ENCODE assay signal across 8 cellular contexts in the genomic region with DNA sequence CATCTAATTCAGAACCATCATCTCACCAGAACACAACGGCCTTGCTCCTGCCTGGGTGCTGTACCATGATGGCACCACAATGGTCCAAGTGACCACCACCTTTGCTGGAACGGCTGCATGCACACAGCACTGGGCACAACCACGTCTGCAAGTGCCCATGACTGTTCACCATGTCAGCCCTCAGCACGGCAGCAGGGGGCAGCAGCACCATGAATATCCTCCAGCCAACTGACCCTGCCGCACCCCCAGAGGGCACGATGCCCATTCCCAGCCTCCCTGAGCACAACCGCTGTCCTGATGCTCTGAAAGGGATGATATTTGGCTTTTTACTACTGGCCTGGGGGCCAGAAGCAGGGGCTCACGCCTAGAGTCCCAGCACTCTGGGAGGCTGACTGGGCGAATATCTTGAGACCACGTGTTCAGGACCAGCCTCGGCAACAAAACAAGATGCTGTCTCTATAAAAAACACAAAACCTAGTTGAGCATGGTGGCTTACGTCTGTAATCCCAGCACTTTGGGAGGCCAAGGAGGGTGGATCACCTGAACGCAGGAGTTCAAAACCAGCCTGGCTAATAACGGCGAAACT. TPM values are rescaled to one million over a fixed set of nuclear protein-coding genes. Genes with fewer than 3 reads are reported as not detected.
A peak's percentile ranks its signal among the peaks of the same experiment; 100 is the strongest.
DNase-seq lines count a peak whose midpoint lies in the region; ATAC-seq, FAIRE-seq and TF ChIP-seq lines count a peak whose summit lies in the region.

No MANE protein-coding gene starts in this region.

- no peak overlapping the region for H4K91ac ChIP-seq in H9 (ENCODE audit: insufficient read length, low read depth, low read length)

- no peak overlapping the region for H4K5ac ChIP-seq in H9 (ENCODE audit: insufficient read length, low read depth, low read length)

- H3K4me2 ChIP-seq in H9 (ENCODE audit: insufficient read depth, insufficient read length, low read length), result no peak overlapping the region
- H3K4me2 ChIP-seq in SU-DHL-6 (ENCODE audit: low read depth, low read length, poor library complexity, severe bottlenecking), result no peak overlapping the region
- no peak overlapping the region for H3K4me2 ChIP-seq in mammary epithelial cell (ENCODE audit: insufficient read depth, low read depth, low read length)
- no peak overlapping the region for H3K4me2 ChIP-seq in keratinocyte (ENCODE audit: control insufficient read depth, extremely low read depth, insufficient read depth, low read depth, low read length)

- H3K23ac ChIP-seq in H9 (ENCODE audit: insufficient read length, low read depth, low read length), result no peak overlapping the region

- no peaks in the 10 kb centered on the region for H3K27me3 ChIP-seq in H9 (ENCODE audit: insufficient read depth, low read length)
- H3K27me3 ChIP-seq in SU-DHL-6 (ENCODE audit: low read length), result no peaks in the 10 kb centered on the region
- H3K27me3 ChIP-seq in mammary epithelial cell (ENCODE audit: insufficient read depth, low read length), result no peaks in the 10 kb centered on the region
- no peaks in the 10 kb centered on the region for H3K27me3 ChIP-seq in keratinocyte (ENCODE audit: control insufficient read depth, extremely low read depth, insufficient read depth, low read length)

- no CpG with 5 or more reads among the region's 15 CpGs for WGBS in H9 (ENCODE audit: extremely low coverage, insufficient read length, low lambda C conversion rate)
- 54% methylated on average over 14 of the region's 15 CpGs for WGBS in mammary epithelial cell (ENCODE audit: low coverage, missing lambda C conversion rate)

- H3K79me2 ChIP-seq in H9 (ENCODE audit: insufficient read depth, low read length) (no peaks in the 10 kb centered on the region), SU-DHL-6 (ENCODE audit: insufficient read depth, low read length) (no peaks in the 10 kb centered on the region), mammary epithelial cell (ENCODE audit: insufficient read depth, low read length) (peaks cover 5% of the 10 kb centered on the region), keratinocyte (ENCODE audit: control insufficient read depth, insufficient read depth, low read length) (peaks cover 2% of the 10 kb centered on the region)

- peak; percentile 85 for TF ChIP-seq CTCF in C4-2B (conservative IDR thresholded peaks at IDR 0.05)
- TF ChIP-seq CTCF in H9 (conservative IDR thresholded peaks at IDR 0.05), result peak; percentile 80
- TF ChIP-seq CTCF in SU-DHL-6 (IDR thresholded peaks at IDR 0.05; ENCODE audit: insufficient read depth, low read length, poor library complexity, severe bottlenecking), result peak; percentile 89
- TF ChIP-seq CTCF in mammary epithelial cell (conservative IDR thresholded peaks at IDR 0.05 in 1 of 2, IDR thresholded peaks at IDR 0.05 in 1 of 2; ENCODE audit: extremely low read depth in 1 of 2, insufficient read depth in 1 of 2, low read depth in 1 of 2, low read length in 2 of 2), result peak; percentile 74 to 78
- peak; percentile 70 to 98 (median 76) for TF ChIP-seq CTCF in keratinocyte (optimal IDR thresholded peaks at IDR 0.05 in 1 of 3, IDR thresholded peaks at IDR 0.05 in 1 of 3, conservative IDR thresholded peaks at IDR 0.05 in 1 of 3; ENCODE audit: extremely low read depth in 1 of 3, insufficient read depth in 2 of 3, low read length in 3 of 3)

- in situ Hi-C loops in mammary epithelial cell (cut with MboI; ENCODE audit: low sequenced_read_pairs in 2 of 2), result no loop called here

- H3K9ac ChIP-seq in H9 (ENCODE audit: extremely low read depth, insufficient read length, low read length), result no peak overlapping the region
- no peak overlapping the region for H3K9ac ChIP-seq in SU-DHL-6 (ENCODE audit: low read length)
- no peak overlapping the region for H3K9ac ChIP-seq in mammary epithelial cell (ENCODE audit: insufficient read depth, low read length)
- H3K9ac ChIP-seq in keratinocyte (ENCODE audit: control insufficient read depth, extremely low read depth, insufficient read depth, low read length), result no peak overlapping the region

- no peak overlapping the region for H3K4me3 Mint-ChIP-seq in H9

- H3K14ac ChIP-seq in H9 (ENCODE audit: insufficient read depth, low read length), result no peak overlapping the region

- no TSS peak for BruUV-seq in mammary epithelial cell (replicated peaks; lab: Mats Ljungman, UMichigan)

- H4K20me1 ChIP-seq in H9 (ENCODE audit: control insufficient read depth, insufficient read depth, insufficient read length) (no peaks in the 10 kb centered on the region), SU-DHL-6 (ENCODE audit: low read depth, low read length) (no peaks in the 10 kb centered on the region), mammary epithelial cell (ENCODE audit: insufficient read depth, low read length) (no peaks in the 10 kb centered on the region), keratinocyte (ENCODE audit: control insufficient read depth, extremely low read depth, insufficient read depth, low read length) (peaks cover 3% of the 10 kb centered on the region)

- H3K9me2 ChIP-seq in SU-DHL-6 (replicated peaks; ENCODE audit: insufficient read depth, low read length), result no peaks in the 10 kb centered on the region

- H2BK12ac ChIP-seq in H9 (ENCODE audit: insufficient read length, low read depth, low read length), result no peak overlapping the region

- CTCF ChIA-PET in mammary epithelial cell (lab: Charles Lee; ENCODE audit: low non-redundant PET), result no interaction called here

- no peak overlapping the region for H2BK120ac ChIP-seq in H9 (ENCODE audit: low read depth, low read length, poor library complexity, severe bottlenecking)

- FAIRE-seq in keratinocyte (lab: Jason Lieb, UNC), result peak; percentile 48

- H3K4me3 ChIP-seq in SU-DHL-6 (ENCODE audit: insufficient read depth, low read length, poor library complexity, severe bottlenecking) (no peak overlapping the region), mammary epithelial cell (replicated peaks in 1 of 3; ENCODE audit: insufficient read depth in 1 of 3, low read depth in 2 of 3, low read length in 3 of 3) (no peak overlapping the region), keratinocyte (ENCODE audit: control insufficient read depth in 2 of 3, extremely low read depth in 1 of 3, insufficient read depth in 2 of 3, low read depth in 1 of 3, low read length in 3 of 3) (no peak overlapping the region)

- H3K4me1 ChIP-seq in H9 (ENCODE audit: insufficient read depth, low read length) (no peaks in the 10 kb centered on the region), mammary epithelial cell (ENCODE audit: insufficient read depth, low read length) (peaks cover 16% of the 10 kb centered on the region), keratinocyte (ENCODE audit: control insufficient read depth, extremely low read depth, insufficient read depth, low read length) (peaks cover 7% of the 10 kb centered on the region)

- ATAC-seq in GM21515 (IDR thresholded peaks at IDR 0.05; ENCODE audit: unreplicated experiment), result no peak
- ATAC-seq in HG03196 (IDR thresholded peaks at IDR 0.05; ENCODE audit: unreplicated experiment), result no peak

- H3K27me3 Mint-ChIP-seq in H9 (ENCODE audit: low read depth), result no peaks in the 10 kb centered on the region

- no peak overlapping the region for H2BK5ac ChIP-seq in H9 (ENCODE audit: insufficient read length, low read length)

- H3K9me3 Mint-ChIP-seq in H9, result no peaks in the 10 kb centered on the region

- H2BK20ac ChIP-seq in H9 (ENCODE audit: low read depth, low read length, poor library complexity, severe bottlenecking), result no peak overlapping the region

- no peak overlapping the region for H2AK5ac ChIP-seq in H9 (ENCODE audit: insufficient read length, low read length)

- intact Hi-C loops in mammary epithelial cell (cut with micrococcal nuclease), result loop anchor here (1.0 to 5.0 kb wide), 5 partner anchors 61 to 390 kb away; no protein-coding TSS in a partner anchor

- no peak overlapping the region for H3T11ph ChIP-seq in H9 (ENCODE audit: low read length)

- DNase-seq in H9 (peak; percentile 76), mammary epithelial cell (peak; percentile 35), keratinocyte (ENCODE audit: low read depth, low spot score) (no peak)
- peak in 2 of 3 experiments; percentile 6 to 40 for DNase-seq in stimulated activated CD4-positive, alpha-beta T cell treated with anti-CD3 and anti-CD28 coated beads, TNF-alpha, amount 100 ng/mL, for 24 hours (ENCODE audit: low read depth in 3 of 3)

- no peak overlapping the region for H2BK15ac ChIP-seq in H9 (ENCODE audit: low read depth, low read length)

- no peaks in the 10 kb centered on the region for H3F3A ChIP-seq in SU-DHL-6 (ENCODE audit: insufficient read depth)

- no peak overlapping the region for H3K4ac ChIP-seq in H9 (ENCODE audit: low read depth, low read length)

- H2AFZ ChIP-seq in H9 (ENCODE audit: low read length), result no peak overlapping the region
- no peak overlapping the region for H2AFZ ChIP-seq in SU-DHL-6 (ENCODE audit: low read depth, low read length, severe bottlenecking)
- no peak overlapping the region for H2AFZ ChIP-seq in mammary epithelial cell (ENCODE audit: low read depth, low read length)
- H2AFZ ChIP-seq in keratinocyte (ENCODE audit: control insufficient read depth, low read length), result no peak overlapping the region

- no peak overlapping the region for H3K18ac ChIP-seq in H9 (ENCODE audit: insufficient read length, low read depth, low read length)

- H3K79me1 ChIP-seq in H9 (ENCODE audit: insufficient read depth, low read depth, low read length, poor library complexity, severe bottlenecking), result no peaks in the 10 kb centered on the region

- no peak overlapping the region for H3K27ac ChIP-seq in C4-2B
- no peak overlapping the region for H3K27ac ChIP-seq in H9 (ENCODE audit: insufficient read length, low read depth, low read length)
- H3K27ac ChIP-seq in SU-DHL-6 (ENCODE audit: low read depth, low read length), result no peak overlapping the region
- H3K27ac ChIP-seq in mammary epithelial cell (ENCODE audit: insufficient read depth, low read depth, low read length), result no peak overlapping the region
- no peak overlapping the region for H3K27ac ChIP-seq in keratinocyte (ENCODE audit: control insufficient read depth, insufficient read depth, low read length)

- no peaks in the 10 kb centered on the region for H3K9me1 ChIP-seq in keratinocyte (ENCODE audit: control insufficient read depth, extremely low read depth, insufficient read depth, low read length)

- no peak overlapping the region for H3K56ac ChIP-seq in H9 (ENCODE audit: insufficient read length, low read depth, low read length)

- dilution Hi-C loops in mammary epithelial cell (cut with HindIII; ENCODE audit: low sequenced_read_pairs), result loop anchor here (5.0 to 25.0 kb wide), 4 partner anchors 50 to 210 kb away; a partner anchor contains a TSS
- dilution Hi-C loops in keratinocyte (cut with MboI; ENCODE audit: extremely low pct_ligation_motif_present, low sequenced_read_pairs), result no loop called here

- no peak overlapping the region for H4K8ac ChIP-seq in H9 (replicated peaks; ENCODE audit: insufficient read length, low read depth, low read length)

- H3K23me2 ChIP-seq in H9 (ENCODE audit: insufficient read length, low read depth, low read length, poor library complexity, severe bottlenecking), result no peaks in the 10 kb centered on the region

- no peaks in the 10 kb centered on the region for H3K9me3 ChIP-seq in H9 (ENCODE audit: control insufficient read depth, low read depth, low read length)
- H3K9me3 ChIP-seq in SU-DHL-6 (ENCODE audit: insufficient read depth, low read length), result no peaks in the 10 kb centered on the region
- H3K9me3 ChIP-seq in mammary epithelial cell (replicated peaks; ENCODE audit: insufficient read depth, low read length), result no peaks in the 10 kb centered on the region
- no peaks in the 10 kb centered on the region for H3K9me3 ChIP-seq in keratinocyte (ENCODE audit: control insufficient read depth, low read depth, low read length)

- H3K4me1 Mint-ChIP-seq in H9, result 0 out of 4 replicates have a peak, but pooled peaks cover 0 to 3% of the 10 kb centered on the region in 2 experiments

- peaks cover 17 to 57% (median 39%) of the 10 kb centered on the region in 3 experiments; a peak in 6 of 7 replicates for H3K36me3 Mint-ChIP-seq in H9 (ENCODE audit: insufficient read depth in 1 of 3, low read depth in 3 of 3)

- peak overlapping the region in 1 of 3 experiments; percentile 74; a peak in 1 of 7 replicates for H3K27ac Mint-ChIP-seq in H9

- no peaks in the 10 kb centered on the region for H3K36me3 ChIP-seq in SU-DHL-6 (ENCODE audit: low read length)
- H3K36me3 ChIP-seq in mammary epithelial cell (ENCODE audit: insufficient read depth, low read length), result peaks cover 3% of the 10 kb centered on the region
- H3K36me3 ChIP-seq in keratinocyte (ENCODE audit: control insufficient read depth in 2 of 2, extremely low read depth in 1 of 2, insufficient read depth in 2 of 2, low read length in 2 of 2), result peaks cover 6 to 13% of the 10 kb centered on the region in 2 experiments

RNA-seq across cellular contexts. Expression of a gene that starts 25.7 kb away (rescaled TPM):
- 6.2 and 6.8 TPM in 2 replicates for total RNA-seq in H9 (2021)
- 1 to 10 TPM in 1 of 2 donors, not detected in 1; 1.3 TPM for total RNA-seq in mammary epithelial cell
- not detected for polyA plus RNA-seq in mammary epithelial cell
- polyA minus RNA-seq in mammary epithelial cell, result not detected
- not detected in 3 replicates for polyA plus RNA-seq in keratinocyte
- polyA plus RNA-seq in keratinocyte (2011; ENCODE audit: low read depth), result 0.39 TPM
- not detected in 2 replicates for polyA plus RNA-seq in keratinocyte (2011; cell fraction: cytosol; rRNA removed)
- 0.09 TPM in 1 of 2 replicates, not detected in the other for polyA plus RNA-seq in keratinocyte (2011; cell fraction: nucleus; rRNA removed)
- polyA plus RNA-seq in keratinocyte (2012; ENCODE audit: low replicate concordance), result 0.10 and 0.20 TPM in 2 replicates
- polyA minus RNA-seq in keratinocyte, result not detected in 3 replicates
- polyA minus RNA-seq in keratinocyte (2011; cell fraction: cytosol; rRNA and poly(A)+ RNA removed), result not detected
- polyA minus RNA-seq in keratinocyte (2011; cell fraction: nucleus; rRNA and poly(A)+ RNA removed), result not detected in 2 replicates

RNA-seq across cellular contexts. Expression of a gene that starts 32.2 kb away (rescaled TPM):
- total RNA-seq in H9 (2021) (67.3 and 68.6 TPM in 2 replicates), mammary epithelial cell (10 to 100 TPM; 31.2 to 32.0 TPM)
- polyA plus RNA-seq in mammary epithelial cell (15.2 TPM), keratinocyte (8.1 to 13.1 TPM (median 8.2 TPM) in 3 replicates)
- polyA minus RNA-seq in mammary epithelial cell (28.2 TPM), keratinocyte (8.6 to 13.3 TPM (median 10.6 TPM) in 3 replicates)
- 15.0 TPM for polyA plus RNA-seq in keratinocyte (2011; ENCODE audit: low read depth)
- polyA plus RNA-seq in keratinocyte (2011; cell fraction: cytosol; rRNA removed), result 5.6 and 15.1 TPM in 2 replicates
- 12.8 and 17.6 TPM in 2 replicates for polyA plus RNA-seq in keratinocyte (2011; cell fraction: nucleus; rRNA removed)
- 14.6 and 24.8 TPM in 2 replicates for polyA plus RNA-seq in keratinocyte (2012; ENCODE audit: low replicate concordance)
- 24.6 TPM for polyA minus RNA-seq in keratinocyte (2011; cell fraction: cytosol; rRNA and poly(A)+ RNA removed)
- polyA minus RNA-seq in keratinocyte (2011; cell fraction: nucleus; rRNA and poly(A)+ RNA removed), result 16.9 and 23.3 TPM in 2 replicates

RNA-seq across cellular contexts. Expression of a gene that starts 32.8 kb away (rescaled TPM):
- total RNA-seq in H9 (2021) (15.3 and 23.6 TPM in 2 replicates), mammary epithelial cell (10 to 100 TPM; 10.0 to 22.5 TPM)
- polyA plus RNA-seq in mammary epithelial cell (9.6 TPM), keratinocyte (19.5 to 32.8 TPM (median 29.8 TPM) in 3 replicates)
- polyA minus RNA-seq in mammary epithelial cell (1.6 TPM), keratinocyte (5.0 to 15.5 TPM (median 11.2 TPM) in 3 replicates)
- polyA plus RNA-seq in keratinocyte (2011; ENCODE audit: low read depth), result 7.4 TPM
- polyA plus RNA-seq in keratinocyte (2011; cell fraction: cytosol; rRNA removed), result 17.3 and 20.2 TPM in 2 replicates
- polyA plus RNA-seq in keratinocyte (2011; cell fraction: nucleus; rRNA removed), result 53.4 and 59.4 TPM in 2 replicates
- 14.1 and 55.6 TPM in 2 replicates for polyA plus RNA-seq in keratinocyte (2012; ENCODE audit: low replicate concordance)
- 13.4 TPM for polyA minus RNA-seq in keratinocyte (2011; cell fraction: cytosol; rRNA and poly(A)+ RNA removed)
- polyA minus RNA-seq in keratinocyte (2011; cell fraction: nucleus; rRNA and poly(A)+ RNA removed), result 11.3 and 12.3 TPM in 2 replicates

RNA-seq across cellular contexts. Expression of a gene that starts 35.8 kb away (rescaled TPM):
- total RNA-seq in H9 (2021) (1.8 and 2.3 TPM in 2 replicates), mammary epithelial cell (not detected)
- polyA plus RNA-seq in mammary epithelial cell (not detected), keratinocyte (not detected in 3 replicates)
- polyA minus RNA-seq in mammary epithelial cell (not detected), keratinocyte (not detected in 3 replicates)
- polyA plus RNA-seq in keratinocyte (2011; ENCODE audit: low read depth), result not detected
- not detected in 2 replicates for polyA plus RNA-seq in keratinocyte (2011; cell fraction: cytosol; rRNA removed)
- not detected in 2 replicates for polyA plus RNA-seq in keratinocyte (2011; cell fraction: nucleus; rRNA removed)
- polyA plus RNA-seq in keratinocyte (2012; ENCODE audit: low replicate concordance), result not detected in 2 replicates
- polyA minus RNA-seq in keratinocyte (2011; cell fraction: cytosol; rRNA and poly(A)+ RNA removed), result not detected
- not detected in 2 replicates for polyA minus RNA-seq in keratinocyte (2011; cell fraction: nucleus; rRNA and poly(A)+ RNA removed)

RNA-seq across cellular contexts. Expression of a gene that starts 38.0 kb away (rescaled TPM):
- 0.46 TPM in 1 of 2 replicates, not detected in the other for total RNA-seq in H9 (2021)
- total RNA-seq in mammary epithelial cell, result not detected
- not detected for polyA plus RNA-seq in mammary epithelial cell
- polyA minus RNA-seq in mammary epithelial cell, result not detected
- not detected in 3 replicates for polyA plus RNA-seq in keratinocyte
- polyA plus RNA-seq in keratinocyte (2011; ENCODE audit: low read depth), result not detected
- not detected in 2 replicates for polyA plus RNA-seq in keratinocyte (2011; cell fraction: cytosol; rRNA removed)
- polyA plus RNA-seq in keratinocyte (2011; cell fraction: nucleus; rRNA removed), result not detected in 2 replicates
- 0.08 TPM in 1 of 2 replicates, not detected in the other for polyA plus RNA-seq in keratinocyte (2012; ENCODE audit: low replicate concordance)
- not detected in 3 replicates for polyA minus RNA-seq in keratinocyte
- not detected for polyA minus RNA-seq in keratinocyte (2011; cell fraction: cytosol; rRNA and poly(A)+ RNA removed)
- polyA minus RNA-seq in keratinocyte (2011; cell fraction: nucleus; rRNA and poly(A)+ RNA removed), result not detected in 2 replicates
